ENCODE assay signal across 8 cellular contexts in genomic region chr12:121626853-121627623, GRCh38. TPM values are rescaled to one million over a fixed set of nuclear protein-coding genes. Genes with fewer than 3 reads are reported as not detected.
DNase-seq lines count a peak whose midpoint lies in the region; FAIRE-seq and TF ChIP-seq lines count a peak whose summit lies in the region.

No MANE protein-coding gene starts in this region.

- POLR2A ChIA-PET in HEK293 (lab: Yijun Ruan, JAX): interaction anchor here (0.5 to 1.8 kb wide), 11 partner anchors 9 to 1319 kb away, joined by 3 to 7 read pairs (median 4); partner anchors contain the start of gene RNF34

- CTCF ChIA-PET in HEK293 (lab: Yijun Ruan, JAX): interaction anchor here (0.6 to 7.6 kb wide), 15 partner anchors 9 to 167 kb away, joined by 3 to 103 read pairs (median 3); no protein-coding TSS in a partner anchor

- H3K27ac ChIP-seq in HEK293 (ENCODE audit: extremely low read depth, low read depth, low read length): peak overlapping the region; percentile 61; the same call in 1 of the 2 replicates

- no peak for FAIRE-seq in GM12891 (lab: Jason Lieb, UNC)

- no peaks in the 10 kb centered on the region for H3K9me3 ChIP-seq in HEK293 (ENCODE audit: control insufficient read depth, insufficient read depth, low read depth, low read length)

- peaks cover 5% of the 10 kb centered on the region; the same call in 1 of the 2 replicates for H3K4me1 ChIP-seq in HEK293 (ENCODE audit: control insufficient read depth, insufficient read depth, low read length)

- DNase-seq in GM12891 (ENCODE audit: insufficient read length, low spot score): no peak
- peak; percentile 89 for DNase-seq in NAMALWA (ENCODE audit: low spot score)
- peak; percentile 67 for DNase-seq in activated CD4-positive, CD25-positive, alpha-beta regulatory T cell treated with anti-CD3 and anti-CD28 coated beads, Interleukin-2, amount 50 U/mL, for 16 hours (ENCODE audit: low read depth, low spot score)
- peak; percentile 82 for DNase-seq in central memory CD4-positive, alpha-beta T cell
- peak; percentile 78 for DNase-seq in kidney tubule cell (ENCODE audit: low spot score)
- peak; percentile 91 for DNase-seq in stimulated activated CD4-positive, alpha-beta T cell treated with anti-CD3 and anti-CD28 coated beads, Interleukin-1b, Interleukin-23, amount 100 ng/mL, for 48 hours
- DNase-seq in T1000 (lab: John Stamatoyannopoulos, UW): no peak

- peak; percentile 38 for TF ChIP-seq CTCF in HEK293 (tag by site-specific recombination; IDR thresholded peaks at IDR 0.05)

- H3K36me3 ChIP-seq in HEK293 (ENCODE audit: control insufficient read depth in 2 of 2, insufficient read depth in 1 of 2, low read length in 2 of 2): no peaks in the 10 kb centered on the region

- peak; percentile 76 for TF ChIP-seq POLR2A in GM12891 (IDR thresholded peaks at IDR 0.05; ENCODE audit: low read depth, low read length)

- H3K4me3 ChIP-seq in HEK293 (ENCODE audit: low read depth, low read length): peak overlapping the region; percentile 65

TF ChIP-seq in GM12891, 5 proteins besides CTCF, POLR2A, EP300 and RAD21:
- no peak for TF ChIP-seq PAX5 (IDR thresholded peaks at IDR 0.05; ENCODE audit: insufficient read depth, low read length, severe bottlenecking)
- no peak for TF ChIP-seq POLR2AphosphoS5 (IDR thresholded peaks at IDR 0.05; ENCODE audit: low read depth, low read length)
- 0 out of 2 replicates have a peak, but pooled peaks have one; percentile 13 for TF ChIP-seq POU2F2 (IDR thresholded peaks at IDR 0.05; ENCODE audit: low read depth, low read length)
- peak; percentile 47; the same call in 1 of the 2 replicates for TF ChIP-seq TAF1 (IDR thresholded peaks at IDR 0.05; ENCODE audit: low read depth, low read length)
- no peak for TF ChIP-seq SPI1 (IDR thresholded peaks at IDR 0.05; ENCODE audit: low read depth, low read length)

TF ChIP-seq in HEK293, 187 proteins besides CTCF, POLR2A, EP300 and RAD21 (continues in another document):
- TF ChIP-seq ZNF600 (tag by site-specific recombination; IDR thresholded peaks at IDR 0.05): peak; percentile 86
- no peak for TF ChIP-seq ZNF488 (tag by site-specific recombination; IDR thresholded peaks at IDR 0.05)
- peak; percentile 16; the same call in 1 of the 2 replicates for TF ChIP-seq ZNF391 (tag by site-specific recombination; IDR thresholded peaks at IDR 0.05; ENCODE audit: borderline replicate concordance, low read depth)
- peak; percentile 9; the same call in 1 of the 2 replicates for TF ChIP-seq ZBTB6 (tag by site-specific recombination; IDR thresholded peaks at IDR 0.05)
- no peak for TF ChIP-seq SCRT1 (tag by site-specific recombination; IDR thresholded peaks at IDR 0.05; ENCODE audit: borderline replicate concordance)
- TF ChIP-seq ZFP37 (tag by site-specific recombination; IDR thresholded peaks at IDR 0.05): 0 out of 2 replicates have a peak, but pooled peaks have one; percentile 29
- TF ChIP-seq ZSCAN16 (tag by site-specific recombination; IDR thresholded peaks at IDR 0.05): no peak
- TF ChIP-seq KLF1 (tag by site-specific recombination; IDR thresholded peaks at IDR 0.05): no peak; the same call in 1 of the 2 replicates
- no peak for TF ChIP-seq ZSCAN23 (tag by site-specific recombination; IDR thresholded peaks at IDR 0.05)
- TF ChIP-seq ZBTB21 (tag by site-specific recombination; IDR thresholded peaks at IDR 0.05): no peak
- TF ChIP-seq, protein P1, sequence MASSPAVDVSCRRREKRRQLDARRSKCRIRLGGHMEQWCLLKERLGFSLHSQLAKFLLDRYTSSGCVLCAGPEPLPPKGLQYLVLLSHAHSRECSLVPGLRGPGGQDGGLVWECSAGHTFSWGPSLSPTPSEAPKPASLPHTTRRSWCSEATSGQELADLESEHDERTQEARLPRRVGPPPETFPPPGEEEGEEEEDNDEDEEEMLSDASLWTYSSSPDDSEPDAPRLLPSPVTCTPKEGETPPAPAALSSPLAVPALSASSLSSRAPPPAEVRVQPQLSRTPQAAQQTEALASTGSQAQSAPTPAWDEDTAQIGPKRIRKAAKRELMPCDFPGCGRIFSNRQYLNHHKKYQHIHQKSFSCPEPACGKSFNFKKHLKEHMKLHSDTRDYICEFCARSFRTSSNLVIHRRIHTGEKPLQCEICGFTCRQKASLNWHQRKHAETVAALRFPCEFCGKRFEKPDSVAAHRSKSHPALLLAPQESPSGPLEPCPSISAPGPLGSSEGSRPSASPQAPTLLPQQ (tag by site-specific recombination; IDR thresholded peaks at IDR 0.05): 0 out of 2 replicates have a peak, but pooled peaks have one; percentile 37
- no peak for TF ChIP-seq ZNF677 (tag by site-specific recombination; IDR thresholded peaks at IDR 0.05)
- no peak for TF ChIP-seq ZNF324 (tag by site-specific recombination; IDR thresholded peaks at IDR 0.05)
- no peak for TF ChIP-seq ZNF394 (tag by site-specific recombination; IDR thresholded peaks at IDR 0.05; ENCODE audit: borderline replicate concordance)
- TF ChIP-seq ZNF26 (tag by site-specific recombination; IDR thresholded peaks at IDR 0.05): no peak
- no peak for TF ChIP-seq ZNF138 (tag by site-specific recombination; IDR thresholded peaks at IDR 0.05; ENCODE audit: borderline replicate concordance)
- TF ChIP-seq, protein P2, sequence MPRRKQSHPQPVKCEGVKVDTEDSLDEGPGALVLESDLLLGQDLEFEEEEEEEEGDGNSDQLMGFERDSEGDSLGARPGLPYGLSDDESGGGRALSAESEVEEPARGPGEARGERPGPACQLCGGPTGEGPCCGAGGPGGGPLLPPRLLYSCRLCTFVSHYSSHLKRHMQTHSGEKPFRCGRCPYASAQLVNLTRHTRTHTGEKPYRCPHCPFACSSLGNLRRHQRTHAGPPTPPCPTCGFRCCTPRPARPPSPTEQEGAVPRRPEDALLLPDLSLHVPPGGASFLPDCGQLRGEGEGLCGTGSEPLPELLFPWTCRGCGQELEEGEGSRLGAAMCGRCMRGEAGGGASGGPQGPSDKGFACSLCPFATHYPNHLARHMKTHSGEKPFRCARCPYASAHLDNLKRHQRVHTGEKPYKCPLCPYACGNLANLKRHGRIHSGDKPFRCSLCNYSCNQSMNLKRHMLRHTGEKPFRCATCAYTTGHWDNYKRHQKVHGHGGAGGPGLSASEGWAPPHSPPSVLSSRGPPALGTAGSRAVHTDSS (tag by site-specific recombination; IDR thresholded peaks at IDR 0.05): no peak
- TF ChIP-seq, protein P3, sequence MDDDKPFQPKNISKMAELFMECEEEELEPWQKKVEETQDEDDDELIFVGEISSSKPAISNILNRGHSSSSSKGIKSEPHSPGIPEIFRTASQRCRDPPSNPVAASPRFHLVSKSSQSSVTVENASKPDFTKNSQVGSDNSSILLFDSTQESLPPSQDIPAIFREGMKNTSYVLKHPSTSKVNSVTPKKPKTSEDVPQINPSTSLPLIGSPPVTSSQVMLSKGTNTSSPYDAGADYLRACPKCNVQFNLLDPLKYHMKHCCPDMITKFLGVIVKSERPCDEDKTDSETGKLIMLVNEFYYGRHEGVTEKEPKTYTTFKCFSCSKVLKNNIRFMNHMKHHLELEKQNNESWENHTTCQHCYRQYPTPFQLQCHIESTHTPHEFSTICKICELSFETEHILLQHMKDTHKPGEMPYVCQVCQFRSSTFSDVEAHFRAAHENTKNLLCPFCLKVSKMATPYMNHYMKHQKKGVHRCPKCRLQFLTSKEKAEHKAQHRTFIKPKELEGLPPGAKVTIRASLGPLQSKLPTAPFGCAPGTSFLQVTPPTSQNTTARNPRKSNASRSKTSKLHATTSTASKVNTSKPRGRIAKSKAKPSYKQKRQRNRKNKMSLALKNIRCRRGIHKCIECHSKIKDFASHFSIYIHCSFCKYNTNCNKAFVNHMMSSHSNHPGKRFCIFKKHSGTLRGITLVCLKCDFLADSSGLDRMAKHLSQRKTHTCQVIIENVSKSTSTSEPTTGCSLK (tag by site-specific recombination; IDR thresholded peaks at IDR 0.05): no peak
- peak; percentile 31; the same call in 1 of the 2 replicates for TF ChIP-seq ZBTB17 (tag by site-specific recombination; IDR thresholded peaks at IDR 0.05)
- TF ChIP-seq GLIS1 (tag by site-specific recombination; IDR thresholded peaks at IDR 0.05): peak; percentile 61
- peak; percentile 43; the same call in 1 of the 2 replicates for TF ChIP-seq ZNF501 (tag by site-specific recombination; IDR thresholded peaks at IDR 0.05)
- no peak for TF ChIP-seq ZNF670 (tag by site-specific recombination; IDR thresholded peaks at IDR 0.05; ENCODE audit: low read depth)
- TF ChIP-seq ZNF701 (tag by site-specific recombination; IDR thresholded peaks at IDR 0.05): no peak

RNA-seq across cellular contexts. Expression of gene ORAI1, which starts 0.7 kb away (rescaled TPM):
- 16.9 TPM for polyA plus RNA-seq in GM12891 (2012; ENCODE audit: low read depth, missing spikeins)

RNA-seq across cellular contexts. Expression of gene MORN3, which starts 42.4 kb away (rescaled TPM):
- polyA plus RNA-seq in GM12891 (2012; ENCODE audit: low read depth, missing spikeins): 0.39 TPM

RNA-seq across cellular contexts. Expression of gene KDM2B, which starts 46.2 kb away (rescaled TPM):
- polyA plus RNA-seq in GM12891 (2012; ENCODE audit: low read depth, missing spikeins): 68.9 TPM

Comparison
In these comparisons a context has a peak if more than half of its experiments do, and no peak if none do; other contexts are left out.
1. DNase-seq: peak in NAMALWA (single experiment), activated CD4-positive, CD25-positive, alpha-beta regulatory T cell treated with anti-CD3 and anti-CD28 coated beads, Interleukin-2, amount 50 U/mL, for 16 hours (single experiment), central memory CD4-positive, alpha-beta T cell (single experiment), kidney tubule cell (single experiment) and stimulated activated CD4-positive, alpha-beta T cell treated with anti-CD3 and anti-CD28 coated beads, Interleukin-1b, Interleukin-23, amount 100 ng/mL, for 48 hours (single experiment); none in GM12891 (single experiment) and T1000 (single experiment).